ENCODE assay signal across 11 cellular contexts in genomic region chr12:104687823-104688573, GRCh38.
DNase-seq lines count a peak whose midpoint lies in the region; ATAC-seq and TF ChIP-seq lines count a peak whose summit lies in the region.
"Had no signal": no experiment of that assay in that cellular context is flagged by ENCODE, and none has a peak within 500 bp of the region (broad histone marks: within the 10 kb centered on the region; RNA-seq: fewer than 3 reads in every experiment).

No MANE protein-coding gene starts in this region.

- H3K36me3 Mint-ChIP-seq in T-helper 17 cell (ENCODE audit: low read depth): no peaks in the 10 kb centered on the region
- H3K36me3 Mint-ChIP-seq in central memory CD8-positive, alpha-beta T cell (ENCODE audit: insufficient read depth): peaks cover 12% of the 10 kb centered on the region

- peak overlapping the region; percentile 71 for H3K4me3 Mint-ChIP-seq in T-helper 17 cell
- H3K4me3 Mint-ChIP-seq in central memory CD8-positive, alpha-beta T cell: peak overlapping the region; percentile 74

- intact Hi-C loops in upper lobe of right lung (cut with DNase I): no loop called here
- intact Hi-C loops in thyroid gland (cut with DNase I): no loop called here

- H3K9me3 ChIP-seq in T-helper 17 cell (ENCODE audit: control insufficient read depth, low read length, poor library complexity, severe bottlenecking) (no peaks in the 10 kb centered on the region), upper lobe of right lung (no peaks in the 10 kb centered on the region), thyroid gland (no peaks in the 10 kb centered on the region)

- H3K4me3 ChIP-seq in upper lobe of right lung: no peak overlapping the region
- H3K4me3 ChIP-seq in thyroid gland (replicated peaks in 1 of 3): no peak overlapping the region

- H3K27ac Mint-ChIP-seq in T-helper 17 cell: peak overlapping the region; percentile 89
- H3K27ac Mint-ChIP-seq in central memory CD8-positive, alpha-beta T cell (ENCODE audit: low read depth): peak overlapping the region; percentile 87

- H3K27me3 ChIP-seq in upper lobe of right lung (no peaks in the 10 kb centered on the region), thyroid gland (no peaks in the 10 kb centered on the region)

- H3K36me3 ChIP-seq in upper lobe of right lung (no peaks in the 10 kb centered on the region), thyroid gland (no peaks in the 10 kb centered on the region)

- H3K27ac ChIP-seq in upper lobe of right lung: no peak overlapping the region
- H3K27ac ChIP-seq in thyroid gland: no peak overlapping the region

- DNase-seq in stimulated activated CD4-positive, alpha-beta T cell treated with anti-CD3 and anti-CD28 coated beads, Interleukin-15, amount 100 ng/mL, for 24 hours: peak; percentile 39
- DNase-seq in stimulated activated CD4-positive, alpha-beta T cell treated with anti-CD3 and anti-CD28 coated beads, Interleukin-2, amount 100 ng/mL, for 24 hours: no peak
- DNase-seq in T-helper 17 cell (no peak), upper lobe of right lung (no peak), DMS 273 treated with DMSO at 0.1 percent for 48 hours (lab: John Stamatoyannopoulos, UW) (no peak), thyroid gland (no peak)
- peak in 1 of 2 donors; percentile 64 for DNase-seq in central memory CD8-positive, alpha-beta T cell (ENCODE audit: low spot score in 2 of 2)
- DNase-seq: aorta, C1 segment of cervical spinal cord, NCI-H526 treated with DMSO at 0.1 percent for 48 hours had no signal

- peak; percentile 64 for ATAC-seq in T-helper 17 cell
- peak; percentile 89 for ATAC-seq in central memory CD8-positive, alpha-beta T cell (replicated peaks; ENCODE audit: extremely low read depth, poor library complexity, severe bottlenecking)
- peak; percentile 64 for ATAC-seq in upper lobe of right lung
- ATAC-seq in GM21786 (IDR thresholded peaks at IDR 0.05; ENCODE audit: unreplicated experiment): no peak

- H3K9me3 Mint-ChIP-seq in central memory CD8-positive, alpha-beta T cell: no peaks in the 10 kb centered on the region

- H3K4me1 ChIP-seq in upper lobe of right lung (peaks cover 35% of the 10 kb centered on the region), thyroid gland (peaks cover 11 to 27% of the 10 kb centered on the region in 2 donors)

- 86 to 89% methylated on average over 11 of the region's 11 CpGs for WGBS in thyroid gland, 2 donors

- H3K4me1 Mint-ChIP-seq in T-helper 17 cell: peaks cover 55% of the 10 kb centered on the region
- H3K4me1 Mint-ChIP-seq in central memory CD8-positive, alpha-beta T cell: peaks cover 80% of the 10 kb centered on the region

- TF ChIP-seq CTCF in upper lobe of right lung (IDR thresholded peaks at IDR 0.05) (no peak), thyroid gland (IDR thresholded peaks at IDR 0.05) (no peak)

- H3K27me3 Mint-ChIP-seq in T-helper 17 cell: no peaks in the 10 kb centered on the region
- no peaks in the 10 kb centered on the region for H3K27me3 Mint-ChIP-seq in central memory CD8-positive, alpha-beta T cell

- TF ChIP-seq POLR2A in thyroid gland (IDR thresholded peaks at IDR 0.05): no peak
